Comparison of ENCODE assay signal across 28 cellular contexts in genomic region chr1:2916706-2917105, GRCh38.
"Had no signal": no experiment of that assay in that cellular context is flagged by ENCODE, and none has a peak within 500 bp of the region (broad histone marks: within the 10 kb centered on the region; RNA-seq: fewer than 3 reads in every experiment).

No MANE protein-coding gene starts in this region.

- H3K4me3 ChIP-seq: coronary artery, esophagus squamous epithelium, gastrocnemius medialis, heart right ventricle, left lung, lower lobe of right lung, mucosa of descending colon had no signal

- DNase-seq: effector CD8-positive, alpha-beta T cell; effector memory CD8-positive, alpha-beta T cell; endodermal cell; erythroblast; esophagus squamous epithelium; foreskin fibroblast; foreskin melanocyte; gastrocnemius medialis; glutamatergic neuron; head of caudate nucleus; heart right ventricle; hippocampal formation; immature natural killer cell; islet precursor cell; kidney; kidney glomerular epithelial cell; left colon; left lung; left ventricle myocardium superior; lower lobe of right lung; mesenchymal stem cell; mucosa of descending colon; naive B cell had no signal

- H3K27ac ChIP-seq: coronary artery, epithelial cell of prostate, esophagus squamous epithelium, gastrocnemius medialis, heart right ventricle, left lung, lower lobe of right lung had no signal

- H3K4me1 ChIP-seq: esophagus squamous epithelium, gastrocnemius medialis, heart right ventricle, left lung, lower lobe of right lung had no signal

- ATAC-seq: effector memory CD8-positive, alpha-beta T cell; esophagus mucosa; gastrocnemius medialis; heart right ventricle; left colon; left lung; left ventricle myocardium superior; lower lobe of right lung; mucosa of descending colon had no signal

- H3K36me3 ChIP-seq: esophagus squamous epithelium, gastrocnemius medialis, heart right ventricle, left lung, lower lobe of right lung had no signal

- FAIRE-seq: colon, endometrium, kidney had no signal

- H3K9me3 ChIP-seq: esophagus squamous epithelium, gastrocnemius medialis, heart right ventricle, left lung, lower lobe of right lung, mucosa of descending colon had no signal
